Comparison of ENCODE assay signal across 8 cellular contexts in the genomic region with DNA sequence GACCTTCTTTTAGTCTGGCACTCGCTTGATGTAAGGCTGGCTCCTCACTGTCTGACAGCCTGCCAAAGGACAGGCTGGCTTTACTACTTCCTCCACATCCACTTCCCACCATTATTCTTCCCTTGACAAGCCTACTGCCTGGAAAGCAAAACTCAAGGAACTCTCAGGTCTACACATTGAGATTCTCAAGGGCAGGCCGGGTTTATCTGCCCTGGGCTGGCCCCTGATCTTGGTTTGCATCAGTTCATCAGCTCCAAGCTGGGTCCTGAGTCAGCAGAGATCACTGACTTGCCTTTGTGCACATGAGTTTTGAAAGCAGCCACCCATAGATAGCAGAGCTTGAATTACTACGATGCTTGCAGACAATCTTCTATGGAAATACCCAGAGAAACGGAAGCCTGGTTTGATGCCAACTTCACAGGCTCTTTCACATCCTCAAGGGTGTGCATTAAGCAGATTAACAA. TPM values are rescaled to one million over a fixed set of nuclear protein-coding genes. Genes with fewer than 3 reads are reported as not detected.
DNase-seq lines count a peak whose midpoint lies in the region; ATAC-seq and TF ChIP-seq lines count a peak whose summit lies in the region.

No MANE protein-coding gene starts in this region.

- peaks cover 0 to 3% of the 10 kb centered on the region in 2 donors for H3K27me3 Mint-ChIP-seq in natural killer cell treated with Interleukin-12 subunit alpha and Interleukin-12 subunit beta and Interleukin-15 and Interleukin-18, amount 100 ng/mL, for 72 hours
- no peaks in the 10 kb centered on the region for H3K27me3 Mint-ChIP-seq in natural killer cell (ENCODE audit: low read depth in 2 of 2)
- H3K27me3 Mint-ChIP-seq in brain, result no peaks in the 10 kb centered on the region

- TF ChIP-seq CTCF in natural killer cell (IDR thresholded peaks at IDR 0.05) (no peak), brain (conservative IDR thresholded peaks at IDR 0.05) (no peak)

- intact Hi-C loops in natural killer cell (cut with micrococcal nuclease), result no loop called here

- H3K4me3 Mint-ChIP-seq in natural killer cell treated with Interleukin-12 subunit alpha and Interleukin-12 subunit beta and Interleukin-15 and Interleukin-18, amount 100 ng/mL, for 72 hours, result peak overlapping the region; percentile 92
- H3K4me3 Mint-ChIP-seq in natural killer cell (no peak overlapping the region), brain (no peak overlapping the region)

- H3K27ac Mint-ChIP-seq in natural killer cell treated with Interleukin-12 subunit alpha and Interleukin-12 subunit beta and Interleukin-15 and Interleukin-18, amount 100 ng/mL, for 72 hours, result peak overlapping the region; percentile 89 to 99
- H3K27ac Mint-ChIP-seq in natural killer cell (no peak overlapping the region), brain (peak overlapping the region in 4 of 5 experiments; percentile 33 to 95 (median 56))

- ATAC-seq in natural killer cell treated with Interleukin-12 subunit alpha and Interleukin-12 subunit beta and Interleukin-15 and Interleukin-18, amount 100 ng/mL, for 72 hours, result peak; percentile 3 to 60
- no peak for ATAC-seq in natural killer cell
- peak; percentile 50 for ATAC-seq in HG03442 (IDR thresholded peaks at IDR 0.05; ENCODE audit: unreplicated experiment)

- DNase-seq in natural killer cell treated with Interleukin-12 subunit alpha and Interleukin-12 subunit beta and Interleukin-15 and Interleukin-18, amount 100 ng/mL, for 72 hours (ENCODE audit: low spot score), result no peak
- DNase-seq in natural killer cell (no peak), T-helper 9 cell (no peak), NCI-H1436 (lab: John Stamatoyannopoulos, UW) (no peak), NCI-H446 treated with DMSO at 0.1 percent for 48 hours (lab: John Stamatoyannopoulos, UW) (no peak)
- peak; percentile 12 for DNase-seq in stimulated activated naive CD4-positive, alpha-beta T cell treated with Interleukin-2 at 50 U/mL for 16 hours (lab: John Stamatoyannopoulos, UW)

- no peaks in the 10 kb centered on the region for H3K9me3 Mint-ChIP-seq in natural killer cell treated with Interleukin-12 subunit alpha and Interleukin-12 subunit beta and Interleukin-15 and Interleukin-18, amount 100 ng/mL, for 72 hours
- H3K9me3 Mint-ChIP-seq in natural killer cell, result no peaks in the 10 kb centered on the region
- no peaks in the 10 kb centered on the region for H3K9me3 Mint-ChIP-seq in brain

- peaks cover 9% of the 10 kb centered on the region for H3K36me3 Mint-ChIP-seq in natural killer cell treated with Interleukin-12 subunit alpha and Interleukin-12 subunit beta and Interleukin-15 and Interleukin-18, amount 100 ng/mL, for 72 hours
- H3K36me3 Mint-ChIP-seq in natural killer cell (no peaks in the 10 kb centered on the region), brain (peaks cover 40% of the 10 kb centered on the region)

- peaks cover 25 to 42% of the 10 kb centered on the region in 2 donors for H3K4me1 Mint-ChIP-seq in natural killer cell treated with Interleukin-12 subunit alpha and Interleukin-12 subunit beta and Interleukin-15 and Interleukin-18, amount 100 ng/mL, for 72 hours (ENCODE audit: low read depth in 2 of 2)
- H3K4me1 Mint-ChIP-seq in natural killer cell (no peaks in the 10 kb centered on the region), brain (peaks cover 35% of the 10 kb centered on the region)

RNA-seq across cellular contexts. Expression of a gene that starts 53.9 kb away (rescaled TPM):
- 10 to 100 TPM in 1 of 2 donors, 1 to 10 TPM in 1; 9.2 to 12.4 TPM for total RNA-seq in natural killer cell treated with Interleukin-12 subunit alpha and Interleukin-12 subunit beta and Interleukin-15 and Interleukin-18, amount 100 ng/mL, for 72 hours
- 10 to 100 TPM; 16.1 to 21.3 (median 20.9) TPM for total RNA-seq in natural killer cell
- 5.6 TPM for polyA plus RNA-seq in brain (ENCODE audit: insufficient read depth, low read depth, low replicate concordance)

Comparison
In these comparisons a context has a peak if more than half of its experiments do, and no peak if none do; other contexts are left out.
1. ATAC-seq: peak in natural killer cell treated with Interleukin-12 subunit alpha and Interleukin-12 subunit beta and Interleukin-15 and Interleukin-18, amount 100 ng/mL, for 72 hours (2 of 2) and HG03442 (single experiment); none in natural killer cell (0 of 3).
2. H3K27ac Mint-ChIP-seq: peak in natural killer cell treated with Interleukin-12 subunit alpha and Interleukin-12 subunit beta and Interleukin-15 and Interleukin-18, amount 100 ng/mL, for 72 hours (2 of 2) and brain (4 of 5); none in natural killer cell (0 of 2).